In genomic region chr2:203894262-203894661, GRCh38 we compare ENCODE assay signal across 27 cellular contexts. TPM values are rescaled to one million over a fixed set of nuclear protein-coding genes. Genes with fewer than 3 reads are reported as not detected.
A peak's percentile ranks its signal among the peaks of the same experiment; 100 is the strongest.
DNase-seq lines count a peak whose midpoint lies in the region; ATAC-seq, FAIRE-seq and TF ChIP-seq lines count a peak whose summit lies in the region.
"Had no signal": no experiment of that assay in that cellular context is flagged by ENCODE, and none has a peak within 500 bp of the region (broad histone marks: within the 10 kb centered on the region; RNA-seq: fewer than 3 reads in every experiment).

No MANE protein-coding gene starts in this region.

- H3K36me3 ChIP-seq in left ventricle myocardium inferior (no peaks in the 10 kb centered on the region), right atrium auricular region (no peaks in the 10 kb centered on the region), stomach smooth muscle (ENCODE audit: control insufficient read depth in 2 of 2, insufficient read depth in 2 of 2, low read length in 2 of 2) (no peaks in the 10 kb centered on the region), brain microvascular endothelial cell (replicated peaks) (no peaks in the 10 kb centered on the region), pancreas (no peaks in the 10 kb centered on the region)
- H3K36me3 ChIP-seq: esophagus squamous epithelium, tibial nerve had no signal

- 91% methylated on average over 1 of the region's 1 CpG for WGBS in pancreas, 2 donors

- H3K36me3 Mint-ChIP-seq in activated naive CD8-positive, alpha-beta T cell, result peaks cover 2% of the 10 kb centered on the region
- H3K36me3 Mint-ChIP-seq in T-helper 17 cell (ENCODE audit: low read depth), result no peaks in the 10 kb centered on the region
- H3K36me3 Mint-ChIP-seq: naive thymus-derived CD8-positive, alpha-beta T cell had no signal

- no peak for TF ChIP-seq CTCF in left ventricle myocardium inferior (IDR thresholded peaks at IDR 0.05; ENCODE audit: borderline replicate concordance)
- TF ChIP-seq CTCF in right atrium auricular region (IDR thresholded peaks at IDR 0.05), result no peak
- TF ChIP-seq CTCF in brain microvascular endothelial cell (IDR thresholded peaks at IDR 0.05; ENCODE audit: low read depth, low read length, missing control alignments), result no peak
- no peak for TF ChIP-seq CTCF in pancreas (IDR thresholded peaks at IDR 0.05)

- no peak overlapping the region for H3K9ac ChIP-seq in stomach smooth muscle (ENCODE audit: low read length in 2 of 2)
- H3K9ac ChIP-seq: parathyroid adenoma had no signal

- no peak overlapping the region for H3K4me3 ChIP-seq in left ventricle myocardium inferior
- H3K4me3 ChIP-seq in right atrium auricular region, result no peak overlapping the region
- H3K4me3 ChIP-seq in stomach smooth muscle (ENCODE audit: low read length in 2 of 2), result no peak overlapping the region
- H3K4me3 ChIP-seq in brain microvascular endothelial cell (ENCODE audit: low read depth, low read length), result no peak overlapping the region
- H3K4me3 ChIP-seq in pancreas, result no peak overlapping the region
- H3K4me3 ChIP-seq: esophagus squamous epithelium, PC-9, tibial nerve had no signal

- peak; percentile 58 for ATAC-seq in HG03159 (IDR thresholded peaks at IDR 0.05; ENCODE audit: unreplicated experiment)
- no peak for ATAC-seq in T-helper 17 cell
- ATAC-seq in pancreas, result no peak
- ATAC-seq: HepG2; naive thymus-derived CD8-positive, alpha-beta T cell had no signal

- H3K27ac Mint-ChIP-seq in activated naive CD8-positive, alpha-beta T cell, result peak overlapping the region; percentile 70
- H3K27ac Mint-ChIP-seq in T-helper 17 cell, result no peak overlapping the region

- H3K27me3 ChIP-seq in left ventricle myocardium inferior (ENCODE audit: low read depth) (no peaks in the 10 kb centered on the region), right atrium auricular region (no peaks in the 10 kb centered on the region), stomach smooth muscle (ENCODE audit: control insufficient read depth in 1 of 2, insufficient read depth in 2 of 2, low read length in 2 of 2) (no peaks in the 10 kb centered on the region), brain microvascular endothelial cell (replicated peaks) (no peaks in the 10 kb centered on the region), pancreas (no peaks in the 10 kb centered on the region)
- H3K27me3 ChIP-seq: esophagus squamous epithelium, tibial nerve had no signal

- intact Hi-C loops in left ventricle myocardium inferior (cut with micrococcal nuclease), result no loop called here
- intact Hi-C loops in pancreas (cut with DNase I), result no loop called here

- H3K27me3 Mint-ChIP-seq in activated naive CD8-positive, alpha-beta T cell, result no peaks in the 10 kb centered on the region
- H3K27me3 Mint-ChIP-seq in T-helper 17 cell, result no peaks in the 10 kb centered on the region

- H3K4me1 Mint-ChIP-seq in activated naive CD8-positive, alpha-beta T cell (ENCODE audit: low read depth), result peaks cover 41% of the 10 kb centered on the region
- peaks cover 21% of the 10 kb centered on the region for H3K4me1 Mint-ChIP-seq in T-helper 17 cell

- H3K9me3 ChIP-seq in left ventricle myocardium inferior (replicated peaks) (no peaks in the 10 kb centered on the region), right atrium auricular region (no peaks in the 10 kb centered on the region), stomach smooth muscle (ENCODE audit: control insufficient read depth in 2 of 2, low read length in 2 of 2) (no peaks in the 10 kb centered on the region), T-helper 17 cell (ENCODE audit: control insufficient read depth, low read length, poor library complexity, severe bottlenecking) (no peaks in the 10 kb centered on the region), pancreas (no peaks in the 10 kb centered on the region)
- H3K9me3 ChIP-seq: esophagus squamous epithelium, tibial nerve had no signal

- no peak for FAIRE-seq in pancreas (lab: Jason Lieb, UNC)
- FAIRE-seq: astrocyte, GM19239, HepG2 had no signal

- H3K4me3 Mint-ChIP-seq in activated naive CD8-positive, alpha-beta T cell, result no peak overlapping the region
- H3K4me3 Mint-ChIP-seq in T-helper 17 cell, result no peak overlapping the region
- H3K4me3 Mint-ChIP-seq: naive thymus-derived CD8-positive, alpha-beta T cell had no signal

- peaks cover 5% of the 10 kb centered on the region for H3K4me1 ChIP-seq in left ventricle myocardium inferior
- H3K4me1 ChIP-seq in right atrium auricular region, result no peaks in the 10 kb centered on the region
- peaks cover 17% of the 10 kb centered on the region for H3K4me1 ChIP-seq in stomach smooth muscle (ENCODE audit: control insufficient read depth, insufficient read depth, low read length)
- H3K4me1 ChIP-seq in pancreas, result no peaks in the 10 kb centered on the region
- H3K4me1 ChIP-seq: parathyroid adenoma had no signal

- H3K27ac ChIP-seq in left ventricle myocardium inferior (replicated peaks) (peak overlapping the region; percentile 51), right atrium auricular region (no peak overlapping the region), stomach smooth muscle (ENCODE audit: low read length) (peak overlapping the region; percentile 31), brain microvascular endothelial cell (no peak overlapping the region), pancreas (no peak overlapping the region)
- H3K27ac ChIP-seq: esophagus squamous epithelium, parathyroid adenoma, PC-9, tibial nerve had no signal

- no peaks in the 10 kb centered on the region for H3K9me3 Mint-ChIP-seq in activated naive CD8-positive, alpha-beta T cell (ENCODE audit: low read depth)

- in situ Hi-C loops in brain microvascular endothelial cell (cut with HindIII; ENCODE audit: low pct_ligation_motif_present, low sequenced_read_pairs), result no loop called here

- DNase-seq in left ventricle myocardium inferior (no peak), right atrium auricular region (ENCODE audit: low spot score) (no peak), T-helper 17 cell (no peak), brain microvascular endothelial cell (no peak), pancreas (no peak)
- DNase-seq: activated gamma-delta T cell; effector CD4-positive, alpha-beta T cell; esophagus squamous epithelium; H7; left cardiac atrium; naive thymus-derived CD8-positive, alpha-beta T cell; NCI-H1092 treated with DMSO at 0.1 percent for 48 hours; NCI-H2029; NCI-H345; NCI-H82; PC-9; SHP77 treated with DMSO at 0.1 percent for 48 hours; stimulated activated naive CD4-positive, alpha-beta T cell had no signal

RNA-seq across cellular contexts. Expression of gene CTLA4, which starts 26.7 kb away (rescaled TPM):
- total RNA-seq in left ventricle myocardium inferior, result 0.11 TPM
- total RNA-seq in right atrium auricular region, result under 1 TPM in 1 of 2 donors, not detected in 1; 0.35 TPM
- total RNA-seq in T-helper 17 cell, result 100 to 1,000 TPM in 1 of 2 donors, 10 to 100 TPM in 1; 77.2 to 109 TPM
- under 1 TPM in 3 of 6 donors, not detected in 3; 0.16 to 0.25 (median 0.17) TPM for total RNA-seq in pancreas
- not detected for polyA plus RNA-seq in pancreas
- total RNA-seq: astrocyte, H7, HepG2, PC-9, tibial nerve had no signal
- polyA plus RNA-seq: CD14-positive monocyte had no signal

RNA-seq across cellular contexts. Expression of gene ICOS, which starts 42.3 kb away (rescaled TPM):
- total RNA-seq in left ventricle myocardium inferior (not detected), right atrium auricular region (not detected), T-helper 17 cell (100 to 1,000 TPM in 1 of 2 donors, 10 to 100 TPM in 1; 71.5 to 122 TPM), pancreas (under 1 TPM in 3 of 6 donors, not detected in 3; 0.06 to 0.25 (median 0.14) TPM)
- not detected for polyA plus RNA-seq in pancreas
- total RNA-seq: astrocyte, H7, HepG2, PC-9 had no signal
- polyA plus RNA-seq: HepG2 had no signal

Comparison
In these comparisons a context has a peak if more than half of its experiments do, and no peak if none do; other contexts are left out.
1. H3K27ac ChIP-seq: peak in left ventricle myocardium inferior (single experiment) and stomach smooth muscle (single experiment); none in right atrium auricular region (0 of 2), brain microvascular endothelial cell (single experiment) and pancreas (0 of 4).
2. RNA of gene CTLA4, which starts 26.7 kb away (total RNA-seq): 77.2 to 109 TPM in T-helper 17 cell; 0.35 TPM in right atrium auricular region, 0.16 to 0.25 TPM in pancreas and 0.11 TPM in left ventricle myocardium inferior (single experiment); every median in the first group is over 10 times any median in the second.
3. RNA of gene ICOS, which starts 42.3 kb away (total RNA-seq): 71.5 to 122 TPM in T-helper 17 cell; 0.06 to 0.25 TPM in pancreas, not detected in right atrium auricular region and not detected in left ventricle myocardium inferior (single experiment); every median in the first group is over 10 times any median in the second.